ENCODE assay signal across 9 cellular contexts in genomic region chr11:78419327-78419726, GRCh38. TPM values are rescaled to one million over a fixed set of nuclear protein-coding genes. Genes with fewer than 3 reads are reported as not detected.
DNase-seq lines count a peak whose midpoint lies in the region; ATAC-seq, FAIRE-seq and TF ChIP-seq lines count a peak whose summit lies in the region.
"Had no signal": no experiment of that assay in that cellular context is flagged by ENCODE, and none has a peak within 500 bp of the region (broad histone marks: within the 10 kb centered on the region; RNA-seq: fewer than 3 reads in every experiment).

No MANE protein-coding gene starts in this region.

- H3K79me2 ChIP-seq in K562 (ENCODE audit: control insufficient read depth, insufficient read depth, low read length): peaks cover 32% of the 10 kb centered on the region

- H3K4me3 ChIP-seq in K562 (no peak overlapping the region), transverse colon (no peak overlapping the region)

- TF ChIP-seq RAD21 in K562 (CRISPR knock-in tag; conservative IDR thresholded peaks at IDR 0.05 in 1 of 2, IDR thresholded peaks at IDR 0.05 in 1 of 2): no peak

- TF ChIP-seq POLR2A in K562 (conservative IDR thresholded peaks at IDR 0.05) (no peak), transverse colon (IDR thresholded peaks at IDR 0.05) (no peak)

- H2AFZ ChIP-seq in K562 (ENCODE audit: low read depth, low read length): no peak overlapping the region

- H3K9ac ChIP-seq in K562 (ENCODE audit: insufficient read depth in 1 of 2, low read depth in 2 of 2, low read length in 2 of 2): no peak overlapping the region

- TF ChIP-seq EP300 in K562 (IDR thresholded peaks at IDR 0.05; ENCODE audit: low read length) (no peak), transverse colon (IDR thresholded peaks at IDR 0.05; ENCODE audit: low read depth) (no peak)

- H3K27me3 ChIP-seq in K562 (ENCODE audit: control insufficient read depth in 2 of 2, insufficient read depth in 2 of 2, low read length in 2 of 2) (no peaks in the 10 kb centered on the region), transverse colon (no peaks in the 10 kb centered on the region)

- peaks cover 56% of the 10 kb centered on the region for H3K4me1 Mint-ChIP-seq in T-helper 2 cell treated with Interferon-gamma antibody and Interleukin-4, amounts not matched to agents 5 μg/mL and 100 μg/mL, for 36 hours (ENCODE audit: low read depth)

- CTCF ChIA-PET in K562 (lab: Yijun Ruan, JAX; ENCODE audit: low intra/inter-chr PET ratio): interaction anchor here (0.6 kb wide), 1 partner anchor 19 kb away, joined by 3 read pairs; no protein-coding TSS in a partner anchor

- intact Hi-C loops in K562 (cut with micrococcal nuclease) (loop anchor here (5.0 kb wide), 1 partner anchor 277 kb away; no protein-coding TSS in a partner anchor), transverse colon (cut with DNase I; ENCODE audit: low total_unique reads) (no loop called here)

- H3K4me2 ChIP-seq in K562 (ENCODE audit: insufficient read depth, low read length): no peak overlapping the region

- 54% methylated on average over 5 of the region's 5 CpGs for WGBS in K562 (ENCODE audit: insufficient coverage, low coverage, missing lambda C conversion rate)
- WGBS in transverse colon (ENCODE audit: low coverage in 1 of 2), 2 donors: 40 to 47% methylated on average over 2 to 5 of the region's 5 CpGs

- H3K9me3 ChIP-seq in K562 (replicated peaks; ENCODE audit: control insufficient read depth, insufficient read depth, low read depth, low read length) (no peaks in the 10 kb centered on the region), transverse colon (no peaks in the 10 kb centered on the region)

- no peaks in the 10 kb centered on the region for H4K20me1 ChIP-seq in K562 (replicated peaks; ENCODE audit: control insufficient read depth, insufficient read depth, low read length)

- no TSS peak for BruUV-seq in K562 (replicated peaks; lab: Mats Ljungman, UMichigan)

- ATAC-seq in K562: no peak
- peak; percentile 17 for ATAC-seq in left lobe of liver
- no peak for ATAC-seq in HG02884 (IDR thresholded peaks at IDR 0.05; ENCODE audit: unreplicated experiment)

- peak overlapping the region; percentile 91 for H3K27ac Mint-ChIP-seq in T-helper 2 cell treated with Interferon-gamma antibody and Interleukin-4, amounts not matched to agents 5 μg/mL and 100 μg/mL, for 36 hours

- H3K9me1 ChIP-seq in K562 (ENCODE audit: control insufficient read depth, insufficient read depth, low read length): no peaks in the 10 kb centered on the region

- POLR2A ChIA-PET in K562 (lab: Yijun Ruan, JAX): interaction anchor here (1.0 to 2.1 kb wide), 4 partner anchors 10 to 75 kb away, joined by 3 to 13 read pairs (median 4); no protein-coding TSS in a partner anchor

- H3K36me3 Mint-ChIP-seq in T-helper 2 cell treated with Interferon-gamma antibody and Interleukin-4, amounts not matched to agents 5 μg/mL and 100 μg/mL, for 36 hours (ENCODE audit: low read depth): peaks cover 22% of the 10 kb centered on the region

- no peak for TF ChIP-seq CTCF in K562 (IDR thresholded peaks at IDR 0.05 in 2 of 3, conservative IDR thresholded peaks at IDR 0.05 in 1 of 3; ENCODE audit: insufficient read depth in 2 of 3, low read depth in 1 of 3, low read length in 3 of 3)
- no peak for TF ChIP-seq CTCF in transverse colon (IDR thresholded peaks at IDR 0.05)

- H3K36me3 ChIP-seq in K562 (ENCODE audit: control insufficient read depth, insufficient read depth, low read length) (no peaks in the 10 kb centered on the region; the same call in 2 of the 3 replicates), transverse colon (no peaks in the 10 kb centered on the region)

- H3K4me3 Mint-ChIP-seq in T-helper 2 cell treated with Interferon-gamma antibody and Interleukin-4, amounts not matched to agents 5 μg/mL and 100 μg/mL, for 36 hours: peak overlapping the region; percentile 91

- H3K27ac ChIP-seq in K562 (ENCODE audit: extremely low read depth, low read depth, low read length) (no peak overlapping the region), transverse colon (peak overlapping the region; percentile 89 to 99 (median 98))

- in situ Hi-C loops in K562 (cut with MboI): no loop called here
- in situ Hi-C loops in transverse colon (cut with MboI; ENCODE audit: low pct_ligation_motif_present in 1 of 4, low pct_unique_long_range_greater_than_20kb in 1 of 4, low sequenced_read_pairs in 3 of 4): loop anchor here in 2 of 4 donors (10.0 to 25.0 kb wide), 2 partner anchors 145 to 182 kb away; no protein-coding TSS in a partner anchor

- H3K4me1 ChIP-seq in K562 (replicated peaks in 1 of 2; ENCODE audit: control insufficient read depth in 2 of 2, insufficient read depth in 2 of 2, low read length in 2 of 2): peaks cover 15 to 35% of the 10 kb centered on the region in 2 experiments
- peaks cover 13 to 44% (median 29%) of the 10 kb centered on the region in 4 donors for H3K4me1 ChIP-seq in transverse colon

- FAIRE-seq in K562 (lab: Jason Lieb, UNC): no peak
- FAIRE-seq: TTC549 had no signal

- H3K9me3 Mint-ChIP-seq in T-helper 2 cell treated with Interferon-gamma antibody and Interleukin-4, amounts not matched to agents 5 μg/mL and 100 μg/mL, for 36 hours: no peaks in the 10 kb centered on the region

- DNase-seq in T-helper 2 cell treated with Interferon-gamma antibody and Interleukin-4, amounts not matched to agents 5 μg/mL and 100 μg/mL, for 36 hours (ENCODE audit: low spot score): no peak
- DNase-seq in T-helper 2 cell (no peak), K562 (ENCODE audit: extremely low read depth in 1 of 4, low spot score in 3 of 4) (no peak), left lobe of liver (ENCODE audit: low spot score) (peak; percentile 58), transverse colon (peak; percentile 48), NCI-H748 treated with DMSO at 0.1 percent for 48 hours (lab: John Stamatoyannopoulos, UW) (no peak), AML-193 (lab: John Stamatoyannopoulos, UW) (no peak)

- H3K27me3 Mint-ChIP-seq in T-helper 2 cell treated with Interferon-gamma antibody and Interleukin-4, amounts not matched to agents 5 μg/mL and 100 μg/mL, for 36 hours (ENCODE audit: low read depth): no peaks in the 10 kb centered on the region

TF ChIP-seq in K562, 482 proteins besides CTCF, POLR2A, EP300 and RAD21 (continues in another document):
- no peak for TF ChIP-seq NKRF (IDR thresholded peaks at IDR 0.05; ENCODE audit: borderline replicate concordance)
- TF ChIP-seq FOSL1 (tag; conservative IDR thresholded peaks at IDR 0.05): peak; percentile 35; the same call in 1 of the 2 replicates

RNA-seq across cellular contexts. Expression of gene GAB2, which starts 1.7 kb away (rescaled TPM):
- 43.7 and 72.8 TPM in 2 replicates for total RNA-seq in K562 (2011; cell fraction: chromatin; rRNA removed; ENCODE audit: low replicate concordance)
- 21.3 and 24.9 TPM in 2 replicates for total RNA-seq in K562 (2011; cell fraction: nucleolus; rRNA removed)
- total RNA-seq in K562 (2011; cell fraction: nucleoplasm; rRNA removed): 28.6 and 29.0 TPM in 2 replicates
- total RNA-seq in K562 (2014; rRNA removed): 13.7 and 15.0 TPM in 2 replicates
- total RNA-seq in K562 (2014; rRNA removed; fragmentation: Illumina TruSeq; extraction: Trizol): 17.6 and 18.6 TPM in 2 replicates
- 18.1 and 18.7 TPM in 2 replicates for total RNA-seq in K562 (2015; rRNA removed; fragmentation: Illumina TruSeq; extraction: Trizol)
- total RNA-seq in K562 (2021): 25.4 and 35.2 TPM in 2 replicates
- 11.9 and 15.5 TPM in 2 replicates for polyA plus RNA-seq in K562 (2011; rRNA removed)
- 10.3 and 11.7 TPM in 2 replicates for polyA plus RNA-seq in K562 (2011; cell fraction: cytosol; rRNA removed)
- 25.3 and 30.6 TPM in 2 replicates for polyA plus RNA-seq in K562 (2011; cell fraction: nucleus; rRNA removed)
- polyA plus RNA-seq in K562 (2012): 23.9 and 82.9 TPM in 2 replicates
- polyA plus RNA-seq in K562 (2014; fragmentation: Illumina TruSeq; extraction: Trizol): 24.7 and 25.9 TPM in 2 replicates
- 1 to 10 TPM; 2.3 to 6.5 TPM for polyA plus RNA-seq in K562 (2014; fragmentation: Nextera tagmentation; extraction: Ambion mirVana)
- polyA plus RNA-seq in K562 (2014; rRNA removed): 10.9 and 16.1 TPM in 2 replicates
- polyA minus RNA-seq in K562 (2011; rRNA and poly(A)+ RNA removed): 25.7 and 32.4 TPM in 2 replicates
- polyA minus RNA-seq in K562 (2011; cell fraction: cytosol; rRNA and poly(A)+ RNA removed): 9.1 and 16.6 TPM in 2 replicates
- 10.6 and 19.3 TPM in 2 replicates for polyA minus RNA-seq in K562 (2011; cell fraction: nucleus; rRNA and poly(A)+ RNA removed)
- 4.5 TPM for total RNA-seq in left lobe of liver
- total RNA-seq in transverse colon: 10 to 100 TPM in 3 of 4 donors, 1 to 10 TPM in 1; 5.8 to 35.7 (median 22.9) TPM

Comparison
In these comparisons a context has a peak if more than half of its experiments do, and no peak if none do; other contexts are left out.
1. DNase-seq: peak in left lobe of liver (single experiment) and transverse colon (single experiment); none in T-helper 2 cell treated with Interferon-gamma antibody and Interleukin-4, amounts not matched to agents 5 μg/mL and 100 μg/mL, for 36 hours (single experiment), T-helper 2 cell (0 of 5), K562 (0 of 4), NCI-H748 treated with DMSO at 0.1 percent for 48 hours (single experiment) and AML-193 (0 of 2).